35 cellular contexts compared by ENCODE assay signal in the genomic region with DNA sequence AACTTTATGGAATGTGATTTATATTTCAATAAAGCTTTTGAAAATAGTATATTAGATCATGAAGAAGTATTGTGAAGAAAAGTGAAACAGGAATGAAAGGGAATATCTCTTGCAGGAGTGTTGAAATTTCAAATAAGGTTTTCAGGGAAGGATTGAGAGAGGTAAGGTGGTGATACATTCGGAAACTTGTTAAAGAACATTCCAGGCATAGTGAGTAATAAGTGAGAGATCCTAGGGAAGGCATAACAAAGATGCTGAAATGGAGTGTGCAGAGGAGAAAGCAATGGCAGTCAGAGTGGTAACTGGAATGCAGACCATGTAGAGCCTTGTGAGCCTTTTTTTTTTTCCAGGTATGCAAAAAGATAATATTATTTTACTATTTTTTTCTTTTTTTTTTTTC. TPM values are rescaled to one million over a fixed set of nuclear protein-coding genes. Genes with fewer than 3 reads are reported as not detected.
"Had no signal": no experiment of that assay in that cellular context is flagged by ENCODE, and none has a peak within 500 bp of the region (broad histone marks: within the 10 kb centered on the region; RNA-seq: fewer than 3 reads in every experiment).

No MANE protein-coding gene starts in this region.

- H3K27ac ChIP-seq: ascending aorta, brain microvascular endothelial cell, heart left ventricle, left lung, lower lobe of right lung, neural progenitor cell, parathyroid adenoma, psoas muscle, testis, transverse colon had no signal

- H3K36me3 ChIP-seq: ascending aorta, brain microvascular endothelial cell, heart left ventricle, left lung, lower lobe of right lung, neural progenitor cell, transverse colon had no signal

- FAIRE-seq: urothelium cell line had no signal

- H2AFZ ChIP-seq: neural progenitor cell, parathyroid adenoma had no signal

- DNase-seq: activated CD4-positive, alpha-beta T cell treated with anti-CD3 and anti-CD28 coated beads for 36 hours; activated CD4-positive, alpha-beta T cell treated with anti-CD3 and anti-CD28 coated beads, Interleukin-2, amount 50 U/mL, for 48 hours; activated CD4-positive, CD25-positive, alpha-beta regulatory T cell; activated CD8-positive, alpha-beta memory T cell treated with anti-CD3 and anti-CD28 coated beads for 24 hours; activated CD8-positive, alpha-beta memory T cell treated with anti-CD3 and anti-CD28 coated beads, Interleukin-2, amount 50 U/mL, for 4 hours; activated gamma-delta T cell; activated naive CD4-positive, alpha-beta T cell treated with anti-CD3 and anti-CD28 coated beads, Interleukin-2, amount 10 ng/mL, durations not matched to agents 7 days and 5 days; activated naive CD8-positive, alpha-beta T cell treated with anti-CD3 and anti-CD28 coated beads, Interleukin-2, amount 10 ng/mL, durations not matched to agents 7 days and 5 days; activated T-cell treated with anti-CD3 and anti-CD28 coated beads, Interleukin-2, amount 50 U/mL, for 1 hour; brain microvascular endothelial cell; central memory CD4-positive, alpha-beta T cell; effector CD4-positive, alpha-beta T cell; heart left ventricle; hypothalamus; immature natural killer cell; kidney glomerular epithelial cell; left lung; lower lobe of right lung; mesendoderm; natural killer cell; occipital lobe; psoas muscle; right cardiac atrium; stimulated activated CD4-positive, alpha-beta T cell treated with anti-CD3 and anti-CD28 coated beads, Interleukin-2, amount 100 ng/mL, for 48 hours; stimulated activated naive CD8-positive, alpha-beta T cell treated with anti-CD3 and anti-CD28 coated beads, Interleukin-15, Interleukin-2, amounts not matched to agents 100 U/mL and 50 U/mL, for 24 hours; testis; transverse colon had no signal

- H3K4me2 ChIP-seq: neural progenitor cell had no signal

- H3K4me1 ChIP-seq: ascending aorta, heart left ventricle, left lung, lower lobe of right lung, neural progenitor cell, parathyroid adenoma, psoas muscle, testis, transverse colon had no signal

- H3K79me2 ChIP-seq: parathyroid adenoma had no signal

- H3K4me3 ChIP-seq: ascending aorta, heart left ventricle, left lung, lower lobe of right lung, neural progenitor cell, psoas muscle, testis, transverse colon had no signal

- H3K9ac ChIP-seq: neural progenitor cell, parathyroid adenoma had no signal

- H3K9me3 ChIP-seq: ascending aorta, lower lobe of right lung, psoas muscle, testis, transverse colon had no signal

- H3K27me3 ChIP-seq: ascending aorta, brain microvascular endothelial cell, heart left ventricle, left lung, neural progenitor cell, testis, transverse colon had no signal

RNA-seq across cellular contexts. Expression of a gene that starts 4.1 kb away (rescaled TPM):
- total RNA-seq: activated CD4-positive, alpha-beta T cell treated with anti-CD3 and anti-CD28 coated beads for 36 hours; activated naive CD8-positive, alpha-beta T cell treated with anti-CD3 and anti-CD28 coated beads, Interleukin-2, amount 10 ng/mL, durations not matched to agents 7 days and 5 days; ascending aorta; epithelial cell of proximal tubule; heart left ventricle; left lung; lower lobe of right lung; mononuclear cell; natural killer cell; psoas muscle; T-helper 1 cell treated with Interleukin-12 subunit alpha and Interleukin-12 subunit beta and Interleukin-4 antibody, amounts not matched to agents 30 ng/mL and 1 ng/mL, for 36 hours; transverse colon had no signal
- polyA plus RNA-seq: heart left ventricle, immature natural killer cell, right cardiac atrium had no signal

RNA-seq across cellular contexts. Expression of a gene that starts 26.5 kb away (rescaled TPM):
- total RNA-seq: activated CD4-positive, alpha-beta T cell treated with anti-CD3 and anti-CD28 coated beads for 36 hours; epithelial cell of proximal tubule; occipital lobe; T-helper 1 cell treated with Interleukin-12 subunit alpha and Interleukin-12 subunit beta and Interleukin-4 antibody, amounts not matched to agents 30 ng/mL and 1 ng/mL, for 36 hours had no signal
- polyA plus RNA-seq: immature natural killer cell had no signal

RNA-seq across cellular contexts. Expression of a gene that starts 53.3 kb away (rescaled TPM):
- total RNA-seq: activated CD4-positive, alpha-beta T cell treated with anti-CD3 and anti-CD28 coated beads for 36 hours; activated naive CD8-positive, alpha-beta T cell treated with anti-CD3 and anti-CD28 coated beads, Interleukin-2, amount 10 ng/mL, durations not matched to agents 7 days and 5 days; ascending aorta; epithelial cell of proximal tubule; heart left ventricle; left lung; lower lobe of right lung; natural killer cell; occipital lobe; psoas muscle; right cardiac atrium; skeletal muscle tissue; T-helper 1 cell treated with Interleukin-12 subunit alpha and Interleukin-12 subunit beta and Interleukin-4 antibody, amounts not matched to agents 30 ng/mL and 1 ng/mL, for 36 hours; testis; transverse colon had no signal
- polyA plus RNA-seq: heart left ventricle, immature natural killer cell, psoas muscle, right cardiac atrium had no signal
